7 cellular contexts compared by ENCODE assay signal in the genomic region with DNA sequence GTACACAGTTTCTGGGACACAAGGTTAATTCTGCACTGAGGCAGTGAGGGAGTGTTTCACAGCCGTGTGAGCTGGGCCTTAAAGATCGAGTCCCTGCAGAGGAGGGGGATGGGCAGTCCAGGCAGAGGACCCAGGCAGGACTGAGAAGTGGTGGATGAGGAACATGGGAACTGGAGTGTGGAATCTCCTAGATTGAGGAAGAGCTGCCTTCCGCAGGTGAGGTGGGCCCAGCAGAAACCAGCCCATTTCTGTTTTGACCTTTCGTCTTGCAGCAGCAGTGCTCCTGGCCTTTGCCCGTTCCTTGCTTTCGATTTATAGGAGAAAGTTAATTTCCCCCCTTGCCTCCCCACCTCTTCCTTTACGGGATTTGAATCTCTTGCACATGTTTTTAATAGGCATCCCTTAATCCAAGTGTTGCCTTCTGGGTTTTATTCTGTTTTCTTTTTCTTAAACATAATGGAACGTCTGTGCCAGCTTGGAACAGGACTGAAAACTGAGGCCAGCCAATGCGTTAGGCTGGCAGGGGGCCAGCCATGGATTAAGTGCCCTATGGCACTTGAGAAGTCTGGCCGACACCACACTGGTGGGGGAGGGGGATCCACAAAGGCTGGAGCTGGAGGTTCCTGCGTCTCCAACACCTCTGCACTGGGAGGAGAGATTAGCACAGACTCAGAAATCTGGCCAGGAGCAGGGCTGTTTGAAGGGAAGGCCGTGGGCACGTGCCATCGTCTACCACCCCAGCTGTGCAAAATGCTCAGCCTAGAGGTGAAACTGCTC.
DNase-seq lines count a peak whose midpoint lies in the region; ATAC-seq, FAIRE-seq and TF ChIP-seq lines count a peak whose summit lies in the region.

No MANE protein-coding gene starts in this region.

- H3K27ac ChIP-seq in HL-60 (replicated peaks) (peak overlapping the region; percentile 13; the same call in 1 of the 2 replicates), PC-9 (peak overlapping the region; percentile 85; the same call in 1 of the 2 replicates), left ventricle myocardium inferior (replicated peaks) (peak overlapping the region; percentile 40), smooth muscle cell (ENCODE audit: low read depth) (peak overlapping the region; percentile 93)

- BruUV-seq in PC-9 (replicated peaks; lab: Mats Ljungman, UMichigan), result no TSS peak

- H3K4me2 ChIP-seq in PC-9 (no peak overlapping the region), smooth muscle cell (peak overlapping the region; percentile 11)

- ATAC-seq in GM19035 (IDR thresholded peaks at IDR 0.05; ENCODE audit: unreplicated experiment), result no peak

- no peak for TF ChIP-seq CTCF in HL-60 (IDR thresholded peaks at IDR 0.05; ENCODE audit: insufficient read depth, low read length)
- TF ChIP-seq CTCF in PC-9 (conservative IDR thresholded peaks at IDR 0.05), result no peak
- TF ChIP-seq CTCF in left ventricle myocardium inferior (IDR thresholded peaks at IDR 0.05; ENCODE audit: borderline replicate concordance), result no peak
- no peak for TF ChIP-seq CTCF in smooth muscle cell (IDR thresholded peaks at IDR 0.05; ENCODE audit: borderline replicate concordance, insufficient read depth, poor library complexity, severe bottlenecking)

- 46% methylated on average over 14 of the region's 14 CpGs for WGBS in smooth muscle cell (ENCODE audit: low lambda C conversion rate)

- H3K79me2 ChIP-seq in PC-9 (ENCODE audit: low read depth), result peaks cover 57% of the 10 kb centered on the region
- H3K79me2 ChIP-seq in smooth muscle cell (ENCODE audit: low read depth), result peaks cover 5% of the 10 kb centered on the region

- DNase-seq in HL-60 (ENCODE audit: low read depth in 1 of 2, low spot score in 1 of 2) (no peak), PC-9 (no peak), left ventricle myocardium inferior (peak; percentile 68), smooth muscle cell (lab: John Stamatoyannopoulos, UW; ENCODE audit: unreplicated experiment) (no peak), dermis blood vessel endothelial cell (no peak), frontal cortex (ENCODE audit: low spot score in 2 of 2) (no peak)

- CTCF ChIA-PET in PC-9 (lab: Charles Lee), result no interaction called here

- H3K4me1 ChIP-seq in PC-9 (replicated peaks; ENCODE audit: insufficient read depth), result peaks cover 60% of the 10 kb centered on the region
- H3K4me1 ChIP-seq in left ventricle myocardium inferior, result peaks cover 49% of the 10 kb centered on the region
- peaks cover 11% of the 10 kb centered on the region for H3K4me1 ChIP-seq in smooth muscle cell (ENCODE audit: low read depth)

- H3K9ac ChIP-seq in smooth muscle cell (ENCODE audit: low read depth), result no peak overlapping the region

- H3K27me3 ChIP-seq in HL-60 (ENCODE audit: insufficient read depth, poor library complexity, severe bottlenecking) (no peaks in the 10 kb centered on the region), PC-9 (ENCODE audit: insufficient read depth, low read depth) (no peaks in the 10 kb centered on the region), left ventricle myocardium inferior (ENCODE audit: low read depth) (no peaks in the 10 kb centered on the region), smooth muscle cell (ENCODE audit: low read depth) (no peaks in the 10 kb centered on the region)

- H2AFZ ChIP-seq in PC-9 (no peak overlapping the region), smooth muscle cell (ENCODE audit: low read depth) (no peak overlapping the region)

- intact Hi-C loops in PC-9 (cut with micrococcal nuclease; ENCODE audit: unreplicated experiment) (loop anchor here (5.0 kb wide), 1 partner anchor 229 kb away; no protein-coding TSS in a partner anchor), left ventricle myocardium inferior (cut with micrococcal nuclease) (no loop called here)

- POLR2A ChIA-PET in PC-9 (lab: Charles Lee; ENCODE audit: unreplicated experiment), result no interaction called here

- no peak for FAIRE-seq in frontal cortex (lab: Jason Lieb, UNC)

- H3F3A ChIP-seq in PC-9 (ENCODE audit: insufficient read depth, low read depth) (peaks cover 73% of the 10 kb centered on the region), smooth muscle cell (ENCODE audit: low read depth) (peaks cover 41% of the 10 kb centered on the region)

- no peaks in the 10 kb centered on the region for H3K9me3 ChIP-seq in PC-9 (ENCODE audit: insufficient read depth, low read depth)
- H3K9me3 ChIP-seq in left ventricle myocardium inferior (replicated peaks), result no peaks in the 10 kb centered on the region
- no peaks in the 10 kb centered on the region for H3K9me3 ChIP-seq in smooth muscle cell (replicated peaks; ENCODE audit: low read depth)

- H3K4me3 ChIP-seq in HL-60 (replicated peaks; ENCODE audit: insufficient read depth, low read length) (no peak overlapping the region), PC-9 (no peak overlapping the region), left ventricle myocardium inferior (no peak overlapping the region), smooth muscle cell (no peak overlapping the region)

- H4K20me1 ChIP-seq in PC-9 (ENCODE audit: insufficient read depth), result no peaks in the 10 kb centered on the region
- H4K20me1 ChIP-seq in smooth muscle cell (ENCODE audit: low read depth), result peaks cover 3% of the 10 kb centered on the region

- H3K36me3 ChIP-seq in PC-9 (ENCODE audit: low read depth) (peaks cover 10% of the 10 kb centered on the region; the same call in 1 of the 2 replicates), left ventricle myocardium inferior (peaks cover 37% of the 10 kb centered on the region), smooth muscle cell (ENCODE audit: low read depth) (no peaks in the 10 kb centered on the region)

- H3K9me2 ChIP-seq in PC-9 (ENCODE audit: insufficient read depth), result no peaks in the 10 kb centered on the region

Comparison
In these comparisons a context has a peak if more than half of its experiments do, and no peak if none do; other contexts are left out.
1. H3K27ac ChIP-seq: peak in every context shown above with its lines; median percentile 93 in smooth muscle cell; 85 in PC-9; 40 in left ventricle myocardium inferior; 13 in HL-60.